ENCODE assay signal across 1 cellular context in the genomic region with DNA sequence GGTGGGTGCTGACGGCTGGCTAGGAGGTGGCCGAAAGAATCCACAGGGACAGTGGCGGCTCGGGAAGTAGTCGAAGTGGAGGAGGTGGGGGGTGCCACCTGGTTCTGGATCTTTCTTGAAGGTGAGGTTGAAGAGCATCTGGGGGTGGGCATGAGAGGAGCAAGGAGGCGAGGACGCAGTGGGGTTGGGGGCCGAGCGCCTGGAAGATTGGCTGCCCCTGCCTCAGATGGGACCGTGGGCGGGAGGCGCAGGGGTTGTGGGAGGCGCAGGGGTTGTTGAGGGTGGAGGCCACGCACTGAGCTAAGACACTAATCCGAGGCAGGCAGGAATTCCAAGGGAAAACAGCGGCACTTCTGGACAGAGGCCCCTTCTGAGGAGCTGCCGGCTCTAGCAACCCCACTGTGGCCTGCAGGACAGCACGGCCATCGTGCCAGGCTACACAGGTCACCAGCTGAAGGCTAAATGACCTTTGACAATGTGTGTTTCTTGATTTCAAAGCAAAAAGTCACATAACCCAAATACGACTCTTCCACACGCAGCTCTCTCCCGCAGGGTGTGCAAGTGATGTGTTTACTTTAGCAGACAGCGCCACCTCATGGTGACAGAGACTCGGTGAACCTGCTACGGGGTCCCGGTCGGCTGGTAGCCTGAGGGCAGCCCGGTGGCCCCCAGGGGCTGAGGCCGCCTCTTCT.
A peak's percentile ranks its signal among the peaks of the same experiment; 100 is the strongest.
TF ChIP-seq lines count a peak whose summit lies in the region.

No MANE protein-coding gene starts in this region.

TF ChIP-seq in H1, 55 proteins besides CTCF, POLR2A, EP300 and RAD21:
- TF ChIP-seq JUND (IDR thresholded peaks at IDR 0.05; ENCODE audit: low read length) (no peak), TEAD4 (IDR thresholded peaks at IDR 0.05; ENCODE audit: low read depth, low read length) (0 out of 2 replicates have a peak, but pooled peaks have one; percentile 47), SIN3A (conservative IDR thresholded peaks at IDR 0.05 in 1 of 2, IDR thresholded peaks at IDR 0.05 in 1 of 2; ENCODE audit: low read depth in 1 of 2, low read length in 2 of 2) (0 out of 4 replicates have a peak, but pooled peaks of 1 of the 2 experiments have one; percentile 37), GABPA (IDR thresholded peaks at IDR 0.05; ENCODE audit: borderline replicate concordance, insufficient read depth, low read length) (peak; percentile 26; the same call in 1 of the 2 replicates), NANOG (IDR thresholded peaks at IDR 0.05; ENCODE audit: insufficient read depth, low read depth, low read length, poor library complexity, severe bottlenecking) (no peak)
TF ChIP-seq in H1: peak in this region for 3.
